13 cellular contexts compared by ENCODE assay signal in genomic region chr6:106159531-106159940, GRCh38.
A peak's percentile ranks its signal among the peaks of the same experiment; 100 is the strongest.
DNase-seq lines count a peak whose midpoint lies in the region; ATAC-seq and TF ChIP-seq lines count a peak whose summit lies in the region.
"Had no signal": no experiment of that assay in that cellular context is flagged by ENCODE, and none has a peak within 500 bp of the region (broad histone marks: within the 10 kb centered on the region; RNA-seq: fewer than 3 reads in every experiment).

No MANE protein-coding gene starts in this region.

- H3K4me1 ChIP-seq in upper lobe of right lung (no peaks in the 10 kb centered on the region), left ventricle myocardium inferior (no peaks in the 10 kb centered on the region)
- H3K4me1 ChIP-seq: uterus had no signal

- H3K4me3 ChIP-seq in AG10803 (ENCODE audit: low read length) (no peak overlapping the region), brain microvascular endothelial cell (ENCODE audit: low read depth, low read length) (no peak overlapping the region), upper lobe of right lung (no peak overlapping the region), left ventricle myocardium inferior (no peak overlapping the region)
- H3K4me3 ChIP-seq: uterus had no signal

- DNase-seq in AG10803 (ENCODE audit: low read depth) (peak; percentile 97), LoVo (ENCODE audit: low spot score) (peak; percentile 77), brain microvascular endothelial cell (peak; percentile 86), kidney tubule cell (ENCODE audit: low spot score) (peak; percentile 94), CD1c-positive myeloid dendritic cell (ENCODE audit: extremely low spot score) (no peak), upper lobe of right lung (no peak), left ventricle myocardium inferior (no peak)
- DNase-seq: activated CD4-positive, alpha-beta T cell treated with anti-CD3 and anti-CD28 coated beads, Interleukin-2, amount 10 ng/mL, durations not matched to agents 7 days and 5 days; activated naive CD4-positive, alpha-beta T cell; CD4-positive, alpha-beta memory T cell; NCI-H748 treated with DMSO at 0.1 percent for 48 hours; uterus had no signal

- H3K9me3 ChIP-seq in upper lobe of right lung (no peaks in the 10 kb centered on the region), left ventricle myocardium inferior (replicated peaks) (no peaks in the 10 kb centered on the region)
- H3K9me3 ChIP-seq: uterus had no signal

- ATAC-seq in GM21737 (IDR thresholded peaks at IDR 0.05; ENCODE audit: unreplicated experiment) (no peak), upper lobe of right lung (no peak)

- H3K27ac ChIP-seq in brain microvascular endothelial cell: peak overlapping the region; percentile 56
- no peak overlapping the region for H3K27ac ChIP-seq in upper lobe of right lung
- H3K27ac ChIP-seq in left ventricle myocardium inferior (replicated peaks): no peak overlapping the region
- H3K27ac ChIP-seq: uterus had no signal

- H3K36me3 ChIP-seq in brain microvascular endothelial cell (replicated peaks): no peaks in the 10 kb centered on the region
- no peaks in the 10 kb centered on the region for H3K36me3 ChIP-seq in upper lobe of right lung
- H3K36me3 ChIP-seq in left ventricle myocardium inferior: no peaks in the 10 kb centered on the region
- H3K36me3 ChIP-seq: uterus had no signal

- TF ChIP-seq CTCF in AG10803 (conservative IDR thresholded peaks at IDR 0.05; ENCODE audit: low read length): no peak
- TF ChIP-seq CTCF in brain microvascular endothelial cell (IDR thresholded peaks at IDR 0.05; ENCODE audit: low read depth, low read length, missing control alignments): no peak
- no peak for TF ChIP-seq CTCF in upper lobe of right lung (IDR thresholded peaks at IDR 0.05)
- no peak for TF ChIP-seq CTCF in left ventricle myocardium inferior (IDR thresholded peaks at IDR 0.05; ENCODE audit: borderline replicate concordance)

- in situ Hi-C loops in brain microvascular endothelial cell (cut with HindIII; ENCODE audit: low pct_ligation_motif_present, low sequenced_read_pairs): no loop called here

- H3K27me3 ChIP-seq in brain microvascular endothelial cell (replicated peaks) (no peaks in the 10 kb centered on the region), upper lobe of right lung (no peaks in the 10 kb centered on the region), left ventricle myocardium inferior (ENCODE audit: low read depth) (peaks cover 20% of the 10 kb centered on the region)
- H3K27me3 ChIP-seq: uterus had no signal

- intact Hi-C loops in upper lobe of right lung (cut with DNase I) (no loop called here), left ventricle myocardium inferior (cut with micrococcal nuclease) (no loop called here)

Comparison
In these comparisons a context has a peak if more than half of its experiments do, and no peak if none do; other contexts are left out.
1. DNase-seq: peak in AG10803 (single experiment), LoVo (single experiment), brain microvascular endothelial cell (single experiment) and kidney tubule cell (single experiment); none in CD1c-positive myeloid dendritic cell (single experiment), upper lobe of right lung (single experiment) and left ventricle myocardium inferior (single experiment).